ENCODE assay signal across 9 cellular contexts in the genomic region with DNA sequence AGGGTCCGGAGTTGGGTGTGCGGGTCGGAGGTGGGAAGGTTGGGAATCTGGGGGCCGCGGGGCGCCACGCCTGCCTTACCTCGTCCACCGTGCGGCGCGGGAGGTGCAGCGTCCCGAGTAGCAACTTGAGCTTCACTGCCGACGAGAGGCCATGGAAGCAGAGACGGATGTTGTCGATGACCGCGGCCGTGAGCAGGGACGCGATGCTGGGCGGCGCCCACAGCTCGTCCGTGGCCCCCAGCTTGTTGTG. TPM values are rescaled to one million over a fixed set of nuclear protein-coding genes. Genes with fewer than 3 reads are reported as not detected.
A peak's percentile ranks its signal among the peaks of the same experiment; 100 is the strongest.
DNase-seq lines count a peak whose midpoint lies in the region; ATAC-seq, FAIRE-seq and TF ChIP-seq lines count a peak whose summit lies in the region.
"Had no signal": no experiment of that assay in that cellular context is flagged by ENCODE, and none has a peak within 500 bp of the region (broad histone marks: within the 10 kb centered on the region; RNA-seq: fewer than 3 reads in every experiment).

No MANE protein-coding gene starts in this region.

- H3K4me3 ChIP-seq in astrocyte (ENCODE audit: insufficient read depth, low read depth, low read length), result peak overlapping the region; percentile 87
- peak overlapping the region; percentile 93 for H3K4me3 ChIP-seq in thymus (ENCODE audit: low read length)

- under 1% methylated on average over 27 of the region's 27 CpGs for WGBS in thymus

- peak overlapping the region; percentile 99 for H3K27ac ChIP-seq in astrocyte (ENCODE audit: low read depth, low read length)
- H3K27ac ChIP-seq in thymus (ENCODE audit: low read depth), result peak overlapping the region; percentile 98

- H3K27ac Mint-ChIP-seq in T-helper 1 cell treated with Interleukin-12 subunit alpha and Interleukin-12 subunit beta and Interleukin-4 antibody, amounts not matched to agents 30 μg/mL and 1 μg/mL, for 36 hours, result peak overlapping the region; percentile 86
- H3K27ac Mint-ChIP-seq in astrocyte (ENCODE audit: unreplicated experiment), result no peak overlapping the region

- H3K4me1 ChIP-seq in astrocyte (ENCODE audit: insufficient read depth, low read length), result peaks cover 7% of the 10 kb centered on the region
- H3K4me1 ChIP-seq in thymus (ENCODE audit: control insufficient read depth, insufficient read depth, low read length), result peaks cover 11% of the 10 kb centered on the region

- DNase-seq in T-helper 1 cell (no peak), astrocyte (ENCODE audit: low read depth) (no peak), left colon (no peak), retina (no peak), NCI-H69 (lab: John Stamatoyannopoulos, UW) (no peak)

- intact Hi-C loops in left colon (cut with DNase I, micrococcal nuclease), result no loop called here

- peak overlapping the region; percentile 86 for H3K4me2 ChIP-seq in astrocyte (ENCODE audit: low read length)

- peaks cover 30% of the 10 kb centered on the region for H4K20me1 ChIP-seq in astrocyte (ENCODE audit: insufficient read depth, low read length)

- H3K27me3 Mint-ChIP-seq in T-helper 1 cell treated with Interleukin-12 subunit alpha and Interleukin-12 subunit beta and Interleukin-4 antibody, amounts not matched to agents 30 μg/mL and 1 μg/mL, for 36 hours (ENCODE audit: low read depth), result peaks cover 10% of the 10 kb centered on the region
- no peaks in the 10 kb centered on the region for H3K27me3 Mint-ChIP-seq in astrocyte (ENCODE audit: low read depth, unreplicated experiment)

- peak overlapping the region; percentile 97 for H3K9ac ChIP-seq in astrocyte (ENCODE audit: low read length)

- H3K4me3 Mint-ChIP-seq in T-helper 1 cell treated with Interleukin-12 subunit alpha and Interleukin-12 subunit beta and Interleukin-4 antibody, amounts not matched to agents 30 μg/mL and 1 μg/mL, for 36 hours, result peak overlapping the region; percentile 89
- peak overlapping the region; percentile 94 for H3K4me3 Mint-ChIP-seq in astrocyte (ENCODE audit: unreplicated experiment)

- peaks cover 10% of the 10 kb centered on the region for H3K36me3 Mint-ChIP-seq in T-helper 1 cell treated with Interleukin-12 subunit alpha and Interleukin-12 subunit beta and Interleukin-4 antibody, amounts not matched to agents 30 μg/mL and 1 μg/mL, for 36 hours (ENCODE audit: low read depth)
- H3K36me3 Mint-ChIP-seq in astrocyte (ENCODE audit: low read depth, unreplicated experiment), result no peaks in the 10 kb centered on the region

- H3K36me3 ChIP-seq in astrocyte (ENCODE audit: insufficient read depth, low read length) (no peaks in the 10 kb centered on the region), thymus (ENCODE audit: control insufficient read depth, insufficient read depth) (peaks cover 10% of the 10 kb centered on the region)

- H3K27me3 ChIP-seq in astrocyte (ENCODE audit: insufficient read depth, low read length) (no peaks in the 10 kb centered on the region), thymus (ENCODE audit: control insufficient read depth, insufficient read depth) (no peaks in the 10 kb centered on the region)

- no peaks in the 10 kb centered on the region for H3K9me3 ChIP-seq in astrocyte (ENCODE audit: insufficient read depth, low read depth, low read length)
- no peaks in the 10 kb centered on the region for H3K9me3 ChIP-seq in thymus (ENCODE audit: control insufficient read depth)

- peaks cover 49% of the 10 kb centered on the region for H3K79me2 ChIP-seq in astrocyte (ENCODE audit: insufficient read depth, low read length)

- no peak for TF ChIP-seq CTCF in astrocyte (IDR thresholded peaks at IDR 0.05; ENCODE audit: insufficient read depth, low read depth, low read length)

- peak overlapping the region; percentile 100 for H2AFZ ChIP-seq in astrocyte (ENCODE audit: low read depth, low read length)

- peaks cover 26% of the 10 kb centered on the region for H3K4me1 Mint-ChIP-seq in T-helper 1 cell treated with Interleukin-12 subunit alpha and Interleukin-12 subunit beta and Interleukin-4 antibody, amounts not matched to agents 30 μg/mL and 1 μg/mL, for 36 hours (ENCODE audit: low read depth)
- H3K4me1 Mint-ChIP-seq in astrocyte (ENCODE audit: low read depth, unreplicated experiment), result peaks cover 6% of the 10 kb centered on the region

- no peaks in the 10 kb centered on the region for H3K9me3 Mint-ChIP-seq in T-helper 1 cell treated with Interleukin-12 subunit alpha and Interleukin-12 subunit beta and Interleukin-4 antibody, amounts not matched to agents 30 μg/mL and 1 μg/mL, for 36 hours
- no peaks in the 10 kb centered on the region for H3K9me3 Mint-ChIP-seq in astrocyte (ENCODE audit: unreplicated experiment)

- no peak for FAIRE-seq in astrocyte (lab: Jason Lieb, UNC)
- FAIRE-seq: A204.1 had no signal

- peak; percentile 15 for ATAC-seq in left colon
- ATAC-seq in HG03457 (IDR thresholded peaks at IDR 0.05; ENCODE audit: unreplicated experiment), result no peak

RNA-seq across cellular contexts. Expression of gene NELFA, which starts 0.2 kb away (rescaled TPM):
- 22.1 and 24.5 TPM in 2 replicates for total RNA-seq in astrocyte
- total RNA-seq in left colon, result 10 to 100 TPM; 28.2 to 28.7 TPM
- 37.2 TPM for polyA plus RNA-seq in thymus

RNA-seq across cellular contexts. Expression of gene NAT8L, which starts 50.5 kb away (rescaled TPM):
- total RNA-seq in astrocyte, result 1.2 and 1.6 TPM in 2 replicates
- under 1 TPM; 0.06 to 0.25 TPM for total RNA-seq in left colon
- polyA plus RNA-seq in thymus, result 0.43 TPM
